ENCODE assay signal across 8 cellular contexts in genomic region chr2:178450574-178451429, GRCh38. TPM values are rescaled to one million over a fixed set of nuclear protein-coding genes. Genes with fewer than 3 reads are reported as not detected.
DNase-seq lines count a peak whose midpoint lies in the region; ATAC-seq lines count a peak whose summit lies in the region.

Gene PJVK, plus strand, starts transcription at chr2:178451378. Its CDS starts 2,032 bp downstream, at chr2:178453410.
Gene PRKRA, minus strand, starts transcription at chr2:178451175. Its CDS starts 145 bp downstream, at chr2:178451030.

- peak within 1 kb of the TSS; percentile 91 for H3K4me3 ChIP-seq in endocrine pancreas (ENCODE audit: control insufficient read depth, insufficient read depth, low read length)

- H3K9ac ChIP-seq in endocrine pancreas (ENCODE audit: control insufficient read depth, insufficient read depth, low read length): peak within 1 kb of the TSS; percentile 99

- DNase-seq in Caki2 (ENCODE audit: low read depth) (peak; percentile 98), HUDEP-2 (lab: John Stamatoyannopoulos, UW; ENCODE audit: unreplicated experiment in 76 of 76) (peak; percentile 29 to 96 (median 91)), NOMO-1 treated with dmso at 0.1 percent for 144 hours (lab: John Stamatoyannopoulos, UW; ENCODE audit: unreplicated experiment) (peak; percentile 91), mesenteric fat pad (ENCODE audit: low spot score) (peak; percentile 99)
- peak; percentile 84 for DNase-seq in activated CD8-positive, alpha-beta memory T cell treated with anti-CD3 and anti-CD28 coated beads, Interleukin-2, amount 50 U/mL, for 1 hour (ENCODE audit: extremely low read depth)
- DNase-seq in stimulated activated CD8-positive, alpha-beta memory T cell treated with anti-CD3 and anti-CD28 coated beads, Interleukin-15, amount 100 ng/mL, for 1 hour (ENCODE audit: low read depth): peak; percentile 87

- peak; percentile 84 for ATAC-seq in GM21390 (IDR thresholded peaks at IDR 0.05; ENCODE audit: unreplicated experiment)

- in situ Hi-C loops in Caki2 (cut with HindIII; ENCODE audit: low pct_unique_long_range_greater_than_20kb, low sequenced_read_pairs): no loop called here

- no peaks in the 10 kb centered on the region for H3K9me3 ChIP-seq in endocrine pancreas (ENCODE audit: control insufficient read depth, low read length)

- H3K36me3 ChIP-seq in endocrine pancreas (ENCODE audit: control insufficient read depth, insufficient read depth, low read length): no peaks in the 10 kb centered on the region

- peaks cover 13% of the 10 kb centered on the region for H3K4me1 ChIP-seq in endocrine pancreas (ENCODE audit: control insufficient read depth, insufficient read depth, low read length)

- no peaks in the 10 kb centered on the region for H3K27me3 ChIP-seq in endocrine pancreas (ENCODE audit: control insufficient read depth, insufficient read depth, low read length)

RNA-seq across cellular contexts. Expression of gene PJVK, which starts in this region (rescaled TPM):
- 0.64 and 4.7 TPM in 2 replicates for total RNA-seq in Caki2 (2014; rRNA removed; shearing (Covaris generic); ENCODE audit: low replicate concordance)
- total RNA-seq in mesenteric fat pad: 2.1 TPM

RNA-seq across cellular contexts. Expression of gene PRKRA, which starts in this region (rescaled TPM):
- 94.4 and 98.5 TPM in 2 replicates for total RNA-seq in Caki2 (2014; rRNA removed; shearing (Covaris generic); ENCODE audit: low replicate concordance)
- 42.6 TPM for total RNA-seq in mesenteric fat pad

Comparison
In these comparisons a context has a peak if more than half of its experiments do, and no peak if none do; other contexts are left out.
1. Peak in every context shown above with its lines: DNase-seq, ATAC-seq and H3K4me3 ChIP-seq.